In genomic region chr2:111919794-111920608, GRCh38 we compare ENCODE assay signal across 9 cellular contexts. TPM values are rescaled to one million over a fixed set of nuclear protein-coding genes. Genes with fewer than 3 reads are reported as not detected.
DNase-seq lines count a peak whose midpoint lies in the region; ATAC-seq and TF ChIP-seq lines count a peak whose summit lies in the region.
"Had no signal": no experiment of that assay in that cellular context is flagged by ENCODE, and none has a peak within 500 bp of the region (broad histone marks: within the 10 kb centered on the region; RNA-seq: fewer than 3 reads in every experiment).

No MANE protein-coding gene starts in this region.

- H3K9me3 ChIP-seq in MG63: no peaks in the 10 kb centered on the region
- H3K9me3 ChIP-seq in left lung: no peaks in the 10 kb centered on the region

- no peak for TF ChIP-seq CTCF in left lung (IDR thresholded peaks at IDR 0.05)

- H3K4me1 Mint-ChIP-seq in dendritic cell treated with granulocyte-macrophage colony-stimulating factor and Interleukin-4, amounts not matched to agents 40 ng/mL and 50 ng/mL, for 4 days (ENCODE audit: low read depth): peaks cover 36% of the 10 kb centered on the region
- H3K4me1 Mint-ChIP-seq in activated CD8-positive, alpha-beta memory T cell treated with anti-CD3 and anti-CD28 coated beads, Interleukin-2, amount 10 ng/mL, durations not matched to agents 7 days and 5 days: peaks cover 5% of the 10 kb centered on the region

- peaks cover 2% of the 10 kb centered on the region for H3K27me3 Mint-ChIP-seq in dendritic cell treated with granulocyte-macrophage colony-stimulating factor and Interleukin-4, amounts not matched to agents 40 ng/mL and 50 ng/mL, for 4 days
- peaks cover 23% of the 10 kb centered on the region for H3K27me3 Mint-ChIP-seq in activated CD8-positive, alpha-beta memory T cell treated with anti-CD3 and anti-CD28 coated beads, Interleukin-2, amount 10 ng/mL, durations not matched to agents 7 days and 5 days

- H3K4me3 ChIP-seq in MG63 (no peak overlapping the region), left lung (no peak overlapping the region)

- CTCF ChIA-PET in activated CD8-positive, alpha-beta memory T cell treated with anti-CD3 and anti-CD28 coated beads, Interleukin-2, amount 10 ng/mL, durations not matched to agents 7 days and 5 days (lab: Charles Lee): no interaction called here

- intact Hi-C loops in dendritic cell treated with granulocyte-macrophage colony-stimulating factor and Interleukin-4, amounts not matched to agents 40 ng/mL and 50 ng/mL, for 4 days (cut with micrococcal nuclease): no loop called here
- intact Hi-C loops in left lung (cut with DNase I): no loop called here

- DNase-seq in MG63 (peak; percentile 48), left lung (peak; percentile 87 to 89), AML-193 (lab: John Stamatoyannopoulos, UW) (no peak), NCI-H2081 (lab: John Stamatoyannopoulos, UW) (no peak), NCI-H524 treated with DMSO at 0.1 percent for 48 hours (lab: John Stamatoyannopoulos, UW) (no peak)
- DNase-seq in activated CD8-positive, alpha-beta memory T cell treated with anti-CD3 and anti-CD28 coated beads, Interleukin-2, amount 10 ng/mL, durations not matched to agents 7 days and 5 days: no peak
- DNase-seq: NCI-H524 had no signal

- H3K27ac Mint-ChIP-seq in dendritic cell treated with granulocyte-macrophage colony-stimulating factor and Interleukin-4, amounts not matched to agents 40 ng/mL and 50 ng/mL, for 4 days: peak overlapping the region; percentile 34
- no peak overlapping the region for H3K27ac Mint-ChIP-seq in activated CD8-positive, alpha-beta memory T cell treated with anti-CD3 and anti-CD28 coated beads, Interleukin-2, amount 10 ng/mL, durations not matched to agents 7 days and 5 days

- H3K4me3 Mint-ChIP-seq in dendritic cell treated with granulocyte-macrophage colony-stimulating factor and Interleukin-4, amounts not matched to agents 40 ng/mL and 50 ng/mL, for 4 days: no peak overlapping the region
- H3K4me3 Mint-ChIP-seq in activated CD8-positive, alpha-beta memory T cell treated with anti-CD3 and anti-CD28 coated beads, Interleukin-2, amount 10 ng/mL, durations not matched to agents 7 days and 5 days: no peak overlapping the region

- peak overlapping the region; percentile 22 to 73 for H3K27ac ChIP-seq in left lung
- peak overlapping the region; percentile 33 for H3K27ac ChIP-seq in temporal lobe (ENCODE audit: low read depth, low read length)

- no peaks in the 10 kb centered on the region for H3K9me3 Mint-ChIP-seq in dendritic cell treated with granulocyte-macrophage colony-stimulating factor and Interleukin-4, amounts not matched to agents 40 ng/mL and 50 ng/mL, for 4 days
- H3K9me3 Mint-ChIP-seq in activated CD8-positive, alpha-beta memory T cell treated with anti-CD3 and anti-CD28 coated beads, Interleukin-2, amount 10 ng/mL, durations not matched to agents 7 days and 5 days (ENCODE audit: low read depth): no peaks in the 10 kb centered on the region

- no peaks in the 10 kb centered on the region for H3K27me3 ChIP-seq in MG63
- no peaks in the 10 kb centered on the region for H3K27me3 ChIP-seq in left lung

- H3K36me3 ChIP-seq in MG63 (no peaks in the 10 kb centered on the region), left lung (peaks cover 0 to 15% of the 10 kb centered on the region in 2 donors)

- peak; percentile 98 for ATAC-seq in left lung
- no peak for ATAC-seq in activated CD8-positive, alpha-beta memory T cell treated with anti-CD3 and anti-CD28 coated beads, Interleukin-2, amount 10 ng/mL, durations not matched to agents 7 days and 5 days

- peaks cover 0 to 30% of the 10 kb centered on the region in 2 donors for H3K4me1 ChIP-seq in left lung

- no peaks in the 10 kb centered on the region for H3K36me3 Mint-ChIP-seq in dendritic cell treated with granulocyte-macrophage colony-stimulating factor and Interleukin-4, amounts not matched to agents 40 ng/mL and 50 ng/mL, for 4 days (ENCODE audit: low read depth)
- no peaks in the 10 kb centered on the region for H3K36me3 Mint-ChIP-seq in activated CD8-positive, alpha-beta memory T cell treated with anti-CD3 and anti-CD28 coated beads, Interleukin-2, amount 10 ng/mL, durations not matched to agents 7 days and 5 days

RNA-seq across cellular contexts. Expression of gene MERTK, which starts 21.6 kb away (rescaled TPM):
- total RNA-seq in MG63 (2014; rRNA removed; shearing (Covaris generic); ENCODE audit: low replicate concordance): 0.23 TPM in 1 of 2 replicates, not detected in the other
- 10 to 100 TPM; 21.5 to 42.8 TPM for total RNA-seq in left lung
- 3.7 TPM for total RNA-seq in temporal lobe
- under 1 TPM; 0.09 to 0.30 TPM for total RNA-seq in activated CD8-positive, alpha-beta memory T cell treated with anti-CD3 and anti-CD28 coated beads, Interleukin-2, amount 10 ng/mL, durations not matched to agents 7 days and 5 days

RNA-seq across cellular contexts. Expression of gene ANAPC1, which starts 36.0 kb away (rescaled TPM):
- 21.0 and 30.5 TPM in 2 replicates for total RNA-seq in MG63 (2014; rRNA removed; shearing (Covaris generic); ENCODE audit: low replicate concordance)
- total RNA-seq in left lung: 10 to 100 TPM; 22.3 to 35.0 TPM
- total RNA-seq in temporal lobe: 66.9 TPM
- total RNA-seq in activated CD8-positive, alpha-beta memory T cell treated with anti-CD3 and anti-CD28 coated beads, Interleukin-2, amount 10 ng/mL, durations not matched to agents 7 days and 5 days: 10 to 100 TPM; 71.5 to 97.1 TPM

Comparison
In these comparisons a context has a peak if more than half of its experiments do, and no peak if none do; other contexts are left out.
1. DNase-seq: peak in MG63 (single experiment) and left lung (2 of 2); none in AML-193 (0 of 2), activated CD8-positive, alpha-beta memory T cell treated with anti-CD3 and anti-CD28 coated beads, Interleukin-2, amount 10 ng/mL, durations not matched to agents 7 days and 5 days (single experiment), NCI-H2081 (0 of 2) and NCI-H524 treated with DMSO at 0.1 percent for 48 hours (single experiment).